Comparison of ENCODE assay signal across 1 cellular context in genomic region chr6:155212616-155213380, GRCh38.
TF ChIP-seq lines count a peak whose summit lies in the region.

No MANE protein-coding gene starts in this region.

TF ChIP-seq in H1, 55 proteins besides CTCF, POLR2A, EP300 and RAD21:
- TF ChIP-seq ASH2L (IDR thresholded peaks at IDR 0.05; ENCODE audit: low read length) (no peak), SAP30 (IDR thresholded peaks at IDR 0.05; ENCODE audit: insufficient read depth, insufficient replicate concordance, low read length) (no peak), KDM1A (IDR thresholded peaks at IDR 0.05; ENCODE audit: borderline replicate concordance, low read length) (no peak), TEAD4 (IDR thresholded peaks at IDR 0.05; ENCODE audit: low read depth, low read length) (no peak), ZNF274 (IDR thresholded peaks at IDR 0.05; ENCODE audit: borderline replicate concordance, extremely low read depth, low read length) (no peak), USF2 (IDR thresholded peaks at IDR 0.05; ENCODE audit: low read length) (no peak), GABPA (IDR thresholded peaks at IDR 0.05; ENCODE audit: borderline replicate concordance, insufficient read depth, low read length) (no peak), TAF1 (IDR thresholded peaks at IDR 0.05; ENCODE audit: low read depth, low read length) (no peak), TBP (IDR thresholded peaks at IDR 0.05; ENCODE audit: low read depth, low read length) (no peak), CHD1 (IDR thresholded peaks at IDR 0.05; ENCODE audit: low read depth, low read length) (no peak), KDM5A (IDR thresholded peaks at IDR 0.05; ENCODE audit: low read length) (no peak), SP4 (IDR thresholded peaks at IDR 0.05; ENCODE audit: low read length) (no peak), YY1 (IDR thresholded peaks at IDR 0.05; ENCODE audit: low read depth, low read length) (no peak), HDAC2 (IDR thresholded peaks at IDR 0.05; ENCODE audit: borderline replicate concordance in 1 of 2, low read depth in 2 of 2, low read length in 2 of 2) (no peak), BCL11A (IDR thresholded peaks at IDR 0.05; ENCODE audit: low read depth in 2 of 2, low read length in 2 of 2) (no peak), TAF7 (optimal IDR thresholded peaks at IDR 0.05; ENCODE audit: borderline replicate concordance, low read depth, low read length) (no peak), SIRT6 (IDR thresholded peaks at IDR 0.05; ENCODE audit: low read length) (no peak), PHF8 (conservative IDR thresholded peaks at IDR 0.05; ENCODE audit: low read depth, low read length) (no peak)
